In the genomic region with DNA sequence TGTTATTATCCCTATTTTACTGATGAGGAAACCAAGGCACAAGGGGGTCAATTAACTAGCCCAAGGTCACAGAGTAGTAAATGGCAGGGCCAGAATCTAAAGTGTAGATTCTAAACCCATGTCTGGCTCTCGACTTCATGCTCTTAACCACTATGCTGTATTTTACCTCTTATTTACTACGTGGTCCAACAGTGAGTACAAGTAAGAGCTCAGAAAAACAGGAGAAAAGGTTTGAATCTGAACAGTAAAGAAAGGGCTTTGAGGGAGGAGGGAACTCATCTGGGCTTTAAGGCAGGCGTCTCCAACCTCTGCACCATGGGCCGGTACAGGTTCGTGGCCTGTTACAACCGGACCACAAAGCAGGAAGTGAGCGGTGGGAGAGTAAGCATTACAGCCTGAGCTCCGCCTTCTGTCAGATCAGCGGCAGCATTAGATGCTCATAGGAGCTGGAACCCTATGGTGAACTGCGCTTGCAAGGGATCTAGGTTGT, we compare ENCODE assay signal across 9 cellular contexts.
DNase-seq lines count a peak whose midpoint lies in the region; FAIRE-seq and TF ChIP-seq lines count a peak whose summit lies in the region.
"Had no signal": no experiment of that assay in that cellular context is flagged by ENCODE, and none has a peak within 500 bp of the region (broad histone marks: within the 10 kb centered on the region; RNA-seq: fewer than 3 reads in every experiment).

No MANE protein-coding gene starts in this region.

- peak; percentile 29 to 74 (median 43) for DNase-seq in CD8-positive, alpha-beta memory T cell
- no peak for DNase-seq in H54 (ENCODE audit: insufficient read length, low spot score)
- DNase-seq in RPMI8226 = peak; percentile 22
- DNase-seq in activated naive CD4-positive, alpha-beta T cell treated with Interleukin-2 at 50 U/mL for 16 hours = peak; percentile 47
- DNase-seq in stimulated activated CD4-positive, alpha-beta T cell treated with anti-CD3 and anti-CD28 coated beads, Interleukin-2, amount 100 ng/mL, for 48 hours = peak; percentile 28 to 31
- no peak for DNase-seq in ovary
- DNase-seq in kidney glomerular epithelial cell (lab: John Stamatoyannopoulos, UW) = no peak
- DNase-seq in frontal cortex (ENCODE audit: low spot score in 2 of 2) = no peak

- no peaks in the 10 kb centered on the region for H3K27me3 ChIP-seq in CD8-positive, alpha-beta memory T cell (ENCODE audit: insufficient read depth, low read length, poor library complexity, severe bottlenecking)
- no peaks in the 10 kb centered on the region for H3K27me3 ChIP-seq in ovary

- CTCF ChIA-PET in CD8-positive, alpha-beta memory T cell (lab: Charles Lee) = interaction anchor here (1.0 to 2.0 kb wide), 3 partner anchors 94 to 179 kb away, joined by 3 to 7 read pairs (median 5); no protein-coding TSS in a partner anchor

- H3K4me1 ChIP-seq in CD8-positive, alpha-beta memory T cell (ENCODE audit: insufficient read depth, low read length) = peaks cover 15% of the 10 kb centered on the region
- no peaks in the 10 kb centered on the region for H3K4me1 ChIP-seq in ovary (ENCODE audit: insufficient read depth)

- peak overlapping the region; percentile 44 to 95 (median 88) for H3K27ac Mint-ChIP-seq in CD8-positive, alpha-beta memory T cell

- H3K27me3 Mint-ChIP-seq in CD8-positive, alpha-beta memory T cell = no peaks in the 10 kb centered on the region

- intact Hi-C loops in ovary (cut with DNase I) = loop anchor here in 1 of 4 donors (10.0 kb wide), 1 partner anchor 64 kb away; no protein-coding TSS in a partner anchor

- H3K36me3 ChIP-seq in CD8-positive, alpha-beta memory T cell (ENCODE audit: insufficient read depth, low read length) = no peaks in the 10 kb centered on the region
- H3K36me3 ChIP-seq in ovary = no peaks in the 10 kb centered on the region

- POLR2A ChIA-PET in CD8-positive, alpha-beta memory T cell (lab: Charles Lee) = interaction anchor here (1.4 kb wide), 1 partner anchor 94 kb away, joined by 3 read pairs; no protein-coding TSS in a partner anchor

- TF ChIP-seq CTCF in ovary (IDR thresholded peaks at IDR 0.05) = no peak

- H3K27ac ChIP-seq in CD8-positive, alpha-beta memory T cell (ENCODE audit: low read depth, low read length) = peak overlapping the region; percentile 40
- H3K27ac ChIP-seq in ovary = no peak overlapping the region

- H3K4me3 Mint-ChIP-seq in CD8-positive, alpha-beta memory T cell = peak overlapping the region in 6 of 7 donors; percentile 70 to 85 (median 76)

- no peaks in the 10 kb centered on the region for H3K9me3 Mint-ChIP-seq in CD8-positive, alpha-beta memory T cell

- H3K4me1 Mint-ChIP-seq in CD8-positive, alpha-beta memory T cell = peaks cover 31 to 50% (median 44%) of the 10 kb centered on the region in 3 donors

- no peak for TF ChIP-seq EP300 in ovary (IDR thresholded peaks at IDR 0.05)

- no peak overlapping the region for H3K4me3 ChIP-seq in CD8-positive, alpha-beta memory T cell (ENCODE audit: low read length)
- no peak overlapping the region for H3K4me3 ChIP-seq in ovary

- FAIRE-seq in H54 (lab: Jason Lieb, UNC) (peak; percentile 68), frontal cortex (lab: Jason Lieb, UNC) (no peak)
- FAIRE-seq: bronchial epithelial cell had no signal

- no peak for TF ChIP-seq POLR2A in H54 (IDR thresholded peaks at IDR 0.05; ENCODE audit: low read depth, low read length)
- TF ChIP-seq POLR2A in ovary (IDR thresholded peaks at IDR 0.05) = no peak

- H3K9me3 ChIP-seq in CD8-positive, alpha-beta memory T cell (ENCODE audit: low read length) = no peaks in the 10 kb centered on the region
- no peaks in the 10 kb centered on the region for H3K9me3 ChIP-seq in ovary

- peaks cover 5 to 30% (median 7%) of the 10 kb centered on the region in 3 donors for H3K36me3 Mint-ChIP-seq in CD8-positive, alpha-beta memory T cell

- WGBS in ovary, 3 donors = 86 to 90% (median 88%) methylated on average over 10 of the region's 10 CpGs

Comparison
In these comparisons a context has a peak if more than half of its experiments do, and no peak if none do; other contexts are left out.
1. DNase-seq: peak in CD8-positive, alpha-beta memory T cell (5 of 5), RPMI8226 (single experiment), activated naive CD4-positive, alpha-beta T cell treated with Interleukin-2 at 50 U/mL for 16 hours (single experiment) and stimulated activated CD4-positive, alpha-beta T cell treated with anti-CD3 and anti-CD28 coated beads, Interleukin-2, amount 100 ng/mL, for 48 hours (2 of 2); none in H54 (single experiment), ovary (0 of 5), kidney glomerular epithelial cell (single experiment) and frontal cortex (0 of 2).